ENCODE assay signal across 8 cellular contexts in the genomic region with DNA sequence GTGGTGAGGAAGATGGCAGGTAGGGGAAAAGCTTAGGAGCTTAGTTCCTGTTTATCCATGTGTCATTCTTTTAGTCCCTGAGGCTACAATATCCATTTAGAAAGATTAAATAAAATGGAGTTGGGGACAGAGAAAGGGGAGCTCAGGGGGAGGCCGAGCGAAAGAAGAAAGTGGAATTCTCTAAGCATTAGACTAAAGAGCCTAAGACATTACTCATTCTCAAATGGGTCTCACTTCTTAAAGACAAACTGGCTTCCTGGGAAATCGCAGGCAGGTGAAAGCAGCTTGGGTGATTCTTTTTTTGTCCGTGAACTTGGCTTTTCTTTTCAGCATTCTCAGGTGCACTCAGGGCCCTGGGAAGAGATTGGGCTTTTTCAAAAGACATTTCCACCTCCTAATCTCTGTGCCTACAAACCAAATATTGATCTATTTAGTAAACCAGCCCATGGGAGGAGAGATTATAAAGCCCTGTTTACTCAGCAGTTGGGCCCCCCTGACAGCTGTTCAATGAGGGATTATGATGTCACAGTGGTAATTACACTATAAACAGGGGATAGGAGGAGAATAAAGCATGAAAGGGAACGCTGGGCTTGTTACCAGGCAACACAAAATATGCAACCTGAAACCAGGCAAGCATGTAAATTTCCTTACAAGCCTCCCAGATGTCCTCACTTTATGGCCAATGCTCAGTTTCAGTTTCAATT.
DNase-seq lines count a peak whose midpoint lies in the region; ATAC-seq, FAIRE-seq and TF ChIP-seq lines count a peak whose summit lies in the region.

No MANE protein-coding gene starts in this region.

- H3K4me3 ChIP-seq in AG04449 (ENCODE audit: low read depth, low read length), result peak overlapping the region; percentile 40
- H3K4me3 ChIP-seq in duodenal mucosa (ENCODE audit: low read depth in 1 of 2, low read length in 2 of 2), result peak overlapping the region; percentile 53 to 65
- peak overlapping the region; percentile 1 to 58 for H3K4me3 ChIP-seq in muscle layer of duodenum (ENCODE audit: low read depth in 1 of 2, low read length in 2 of 2)

- no peaks in the 10 kb centered on the region for H3K27me3 Mint-ChIP-seq in activated naive CD8-positive, alpha-beta T cell treated with anti-CD3 and anti-CD28 coated beads, Interleukin-2, amount 50 U/mL, for 24 hours

- H3K9me3 ChIP-seq in duodenal mucosa (ENCODE audit: control insufficient read depth in 1 of 2, low read length in 2 of 2) (no peaks in the 10 kb centered on the region), muscle layer of duodenum (ENCODE audit: control insufficient read depth in 1 of 2, low read length in 2 of 2) (no peaks in the 10 kb centered on the region)

- TF ChIP-seq CTCF in AG04449 (IDR thresholded peaks at IDR 0.05; ENCODE audit: insufficient read depth, low read length, missing control alignments), result no peak

- H3K4me3 Mint-ChIP-seq in activated naive CD8-positive, alpha-beta T cell treated with anti-CD3 and anti-CD28 coated beads, Interleukin-2, amount 50 U/mL, for 24 hours, result no peak overlapping the region

- H3K27ac Mint-ChIP-seq in activated naive CD8-positive, alpha-beta T cell treated with anti-CD3 and anti-CD28 coated beads, Interleukin-2, amount 50 U/mL, for 24 hours, result no peak overlapping the region

- H3K4me1 ChIP-seq in duodenal mucosa (ENCODE audit: control insufficient read depth in 1 of 2, insufficient read depth in 2 of 2, low read length in 2 of 2), result peaks cover 13 to 25% of the 10 kb centered on the region in 2 donors
- no peaks in the 10 kb centered on the region for H3K4me1 ChIP-seq in muscle layer of duodenum (ENCODE audit: control insufficient read depth in 1 of 2, insufficient read depth in 2 of 2, low read length in 2 of 2)

- CTCF ChIA-PET in AG04449 (lab: Yijun Ruan, JAX), result interaction anchor here (0.5 to 4.6 kb wide), 19 partner anchors 11 to 806 kb away, joined by 3 to 35 read pairs (median 4); no protein-coding TSS in a partner anchor

- FAIRE-seq in H54 (lab: Jason Lieb, UNC), result peak; percentile 57

- peak overlapping the region in 1 of 2 donors; percentile 50 for H3K9ac ChIP-seq in duodenal mucosa (ENCODE audit: low read depth in 1 of 2, low read length in 2 of 2)

- H3K36me3 Mint-ChIP-seq in activated naive CD8-positive, alpha-beta T cell treated with anti-CD3 and anti-CD28 coated beads, Interleukin-2, amount 50 U/mL, for 24 hours (ENCODE audit: low read depth), result no peaks in the 10 kb centered on the region

- POLR2A ChIA-PET in AG04449 (lab: Yijun Ruan, JAX), result no interaction called here

- DNase-seq in AG04449 (ENCODE audit: low read depth, low spot score) (peak; percentile 23), H54 (ENCODE audit: insufficient read length, low spot score) (peak; percentile 57), NCI-H524 (lab: John Stamatoyannopoulos, UW) (peak; percentile 98 to 99), RKO (ENCODE audit: low spot score) (no peak)
- DNase-seq in activated naive CD8-positive, alpha-beta T cell treated with anti-CD3 and anti-CD28 coated beads, Interleukin-2, amount 50 U/mL, for 24 hours, result no peak

- no peak for TF ChIP-seq POLR2A in H54 (IDR thresholded peaks at IDR 0.05; ENCODE audit: low read depth, low read length)

- no peaks in the 10 kb centered on the region for H3K27me3 ChIP-seq in duodenal mucosa (ENCODE audit: control insufficient read depth in 1 of 2, insufficient read depth in 2 of 2, low read length in 2 of 2)
- H3K27me3 ChIP-seq in muscle layer of duodenum (ENCODE audit: low read depth, low read length), result no peaks in the 10 kb centered on the region

- H3K27ac ChIP-seq in duodenal mucosa (ENCODE audit: low read depth, low read length) (peak overlapping the region; percentile 27), muscle layer of duodenum (ENCODE audit: low read length) (peak overlapping the region; percentile 39)

- peaks cover 10% of the 10 kb centered on the region for H3K9me3 Mint-ChIP-seq in activated naive CD8-positive, alpha-beta T cell treated with anti-CD3 and anti-CD28 coated beads, Interleukin-2, amount 50 U/mL, for 24 hours

- no peaks in the 10 kb centered on the region for H3K36me3 ChIP-seq in duodenal mucosa (ENCODE audit: control insufficient read depth in 1 of 2, insufficient read depth in 2 of 2, low read length in 2 of 2)
- no peaks in the 10 kb centered on the region for H3K36me3 ChIP-seq in muscle layer of duodenum (ENCODE audit: control insufficient read depth in 1 of 2, insufficient read depth in 2 of 2, low read length in 2 of 2)

- no peaks in the 10 kb centered on the region for H3K4me1 Mint-ChIP-seq in activated naive CD8-positive, alpha-beta T cell treated with anti-CD3 and anti-CD28 coated beads, Interleukin-2, amount 50 U/mL, for 24 hours

- no peak for ATAC-seq in GM21825 (IDR thresholded peaks at IDR 0.05; ENCODE audit: unreplicated experiment)
- no peak for ATAC-seq in activated naive CD8-positive, alpha-beta T cell treated with anti-CD3 and anti-CD28 coated beads, Interleukin-2, amount 50 U/mL, for 24 hours

Comparison
In these comparisons a context has a peak if more than half of its experiments do, and no peak if none do; other contexts are left out.
1. DNase-seq: peak in AG04449 (single experiment), H54 (single experiment) and NCI-H524 (2 of 2); none in RKO (single experiment) and activated naive CD8-positive, alpha-beta T cell treated with anti-CD3 and anti-CD28 coated beads, Interleukin-2, amount 50 U/mL, for 24 hours (single experiment).
2. Peak in every context shown above with its lines, with median percentiles within 50 percentile points of each other: H3K4me3 ChIP-seq.